Comparison of ENCODE assay signal across 14 cellular contexts in genomic region chr5:68114641-68115040, GRCh38.
DNase-seq lines count a peak whose midpoint lies in the region; ATAC-seq and TF ChIP-seq lines count a peak whose summit lies in the region.
"Had no signal": no experiment of that assay in that cellular context is flagged by ENCODE, and none has a peak within 500 bp of the region (broad histone marks: within the 10 kb centered on the region; RNA-seq: fewer than 3 reads in every experiment).

No MANE protein-coding gene starts in this region.

- H3K27me3 Mint-ChIP-seq in Caco-2 (ENCODE audit: insufficient read depth, unreplicated experiment): no peaks in the 10 kb centered on the region

- CTCF ChIA-PET in Caco-2 (lab: Charles Lee): no interaction called here

- H3K27me3 ChIP-seq in Caco-2 (replicated peaks; ENCODE audit: control insufficient read depth, insufficient read depth, low read length): no peaks in the 10 kb centered on the region

- H3K9me3 Mint-ChIP-seq in Caco-2 (ENCODE audit: unreplicated experiment): no peaks in the 10 kb centered on the region
- H3K9me3 Mint-ChIP-seq: activated T-helper 1 cell treated with anti-CD3 and anti-CD28 coated beads, Interleukin-12 subunit alpha, Interleukin-12 subunit beta, Interleukin-2, Interleukin-4 antibody, amounts not matched to agents 30 ng/mL and 10 ng/mL and 1 ng/mL, durations not matched to agents 14 hours and 24 hours and 36 hours had no signal

- no peaks in the 10 kb centered on the region for H3K36me3 ChIP-seq in Caco-2 (ENCODE audit: control insufficient read depth, insufficient read depth, low read length)

- BruUV-seq in Caco-2 (replicated peaks; lab: Mats Ljungman, UMichigan): no TSS peak

- H3K4me1 Mint-ChIP-seq in Caco-2 (ENCODE audit: low read depth, unreplicated experiment): peaks cover 6% of the 10 kb centered on the region

- no peak overlapping the region for H3K27ac Mint-ChIP-seq in Caco-2 (ENCODE audit: unreplicated experiment)
- H3K27ac Mint-ChIP-seq: activated T-helper 1 cell treated with anti-CD3 and anti-CD28 coated beads, Interleukin-12 subunit alpha, Interleukin-12 subunit beta, Interleukin-2, Interleukin-4 antibody, amounts not matched to agents 30 ng/mL and 10 ng/mL and 1 ng/mL, durations not matched to agents 14 hours and 24 hours and 36 hours had no signal

- POLR2A ChIA-PET in Caco-2 (lab: Charles Lee): no interaction called here

- H3K4me3 ChIP-seq in astrocyte of the spinal cord (ENCODE audit: low read depth, low read length): no peak overlapping the region
- H3K4me3 ChIP-seq in Caco-2 (ENCODE audit: low read depth, low read length): no peak overlapping the region

- intact Hi-C loops in sciatic nerve (cut with DNase I): no loop called here
- intact Hi-C loops in Caco-2 (cut with micrococcal nuclease; ENCODE audit: unreplicated experiment): no loop called here

- H3K36me3 Mint-ChIP-seq in Caco-2 (ENCODE audit: insufficient read depth, unreplicated experiment): no peaks in the 10 kb centered on the region

- TF ChIP-seq CTCF in astrocyte of the spinal cord (IDR thresholded peaks at IDR 0.05; ENCODE audit: low read depth, low read length): no peak
- no peak for TF ChIP-seq CTCF in Caco-2 (IDR thresholded peaks at IDR 0.05; ENCODE audit: insufficient read depth in 1 of 2, low read depth in 1 of 2, low read length in 1 of 2, severe bottlenecking in 1 of 2, unreplicated experiment in 1 of 2)

- DNase-seq in AG08395 (ENCODE audit: low spot score): peak; percentile 87
- peak; percentile 87 for DNase-seq in HS-5 (ENCODE audit: low read depth)
- peak; percentile 77 for DNase-seq in astrocyte of the spinal cord (ENCODE audit: low read depth, low spot score)
- peak; percentile 89 for DNase-seq in iris pigment epithelial cell (ENCODE audit: low read depth)
- DNase-seq in sciatic nerve (ENCODE audit: low spot score): no peak
- no peak for DNase-seq in Caco-2
- no peak for DNase-seq in RPMI8226
- DNase-seq in NCI-H1694 treated with DMSO at 0.1 percent for 48 hours (lab: John Stamatoyannopoulos, UW): no peak
- DNase-seq: activated CD4-positive, alpha-beta T cell treated with anti-CD3 and anti-CD28 coated beads, Interleukin-2, amount 50 U/mL, for 1 hour; midbrain; NCI-H1048; NCI-H345; T-helper 1 cell had no signal

- no peaks in the 10 kb centered on the region for H3K9me3 ChIP-seq in Caco-2

- ATAC-seq in sciatic nerve: no peak

- in situ Hi-C loops in astrocyte of the spinal cord (cut with HindIII; ENCODE audit: low sequenced_read_pairs): no loop called here

- H3K4me3 Mint-ChIP-seq in Caco-2 (ENCODE audit: unreplicated experiment): no peak overlapping the region
- H3K4me3 Mint-ChIP-seq: activated T-helper 1 cell treated with anti-CD3 and anti-CD28 coated beads, Interleukin-12 subunit alpha, Interleukin-12 subunit beta, Interleukin-2, Interleukin-4 antibody, amounts not matched to agents 30 ng/mL and 10 ng/mL and 1 ng/mL, durations not matched to agents 14 hours and 24 hours and 36 hours had no signal

- H3K4me1 ChIP-seq in Caco-2: 0 out of 2 replicates have a peak, but pooled peaks cover 4% of the 10 kb centered on the region

Comparison
In these comparisons a context has a peak if more than half of its experiments do, and no peak if none do; other contexts are left out.
1. DNase-seq: peak in AG08395 (single experiment), HS-5 (single experiment), astrocyte of the spinal cord (single experiment) and iris pigment epithelial cell (single experiment); none in sciatic nerve (single experiment), Caco-2 (0 of 2), RPMI8226 (single experiment) and NCI-H1694 treated with DMSO at 0.1 percent for 48 hours (single experiment).